1 cellular context compared by ENCODE assay signal in genomic region chr4:4248885-4249203, GRCh38.
TF ChIP-seq lines count a peak whose summit lies in the region.

No MANE protein-coding gene starts in this region.

TF ChIP-seq in HepG2, 621 proteins besides CTCF, POLR2A, EP300 and RAD21:
- TF ChIP-seq MBD4 (IDR thresholded peaks at IDR 0.05; ENCODE audit: borderline replicate concordance, low read length) (0 out of 2 replicates have a peak, but pooled peaks have one; percentile 7), ZXDC (CRISPR knock-in tag; IDR thresholded peaks at IDR 0.05) (0 out of 2 replicates have a peak, but pooled peaks have one; percentile 4), ZNF781 (CRISPR knock-in tag; IDR thresholded peaks at IDR 0.05; ENCODE audit: borderline replicate concordance, not compliant biosample characterization) (peak; percentile 10), ZNF350 (CRISPR knock-in tag; IDR thresholded peaks at IDR 0.05; ENCODE audit: borderline replicate concordance, low read depth) (no peak), PBX3 (CRISPR knock-in tag; IDR thresholded peaks at IDR 0.05; ENCODE audit: borderline replicate concordance) (no peak), USF2 (IDR thresholded peaks at IDR 0.05; ENCODE audit: low read depth, low read length) (no peak), USF2 (CRISPR knock-in tag; IDR thresholded peaks at IDR 0.05; ENCODE audit: borderline replicate concordance) (peak; percentile 52; the same call in 1 of the 2 replicates), ZMYM3 (CRISPR knock-in tag; IDR thresholded peaks at IDR 0.05) (peak; percentile 74; the same call in 1 of the 2 replicates), ZC3H4 (CRISPR knock-in tag; IDR thresholded peaks at IDR 0.05; ENCODE audit: borderline replicate concordance) (peak; percentile 37; the same call in 1 of the 2 replicates), NKX3-1 (CRISPR knock-in tag; IDR thresholded peaks at IDR 0.05) (0 out of 2 replicates have a peak, but pooled peaks have one; percentile 5), HMGA1 (CRISPR knock-in tag; conservative IDR thresholded peaks at IDR 0.05) (no peak), PITX1 (CRISPR knock-in tag; IDR thresholded peaks at IDR 0.05) (0 out of 2 replicates have a peak, but pooled peaks have one; percentile 7), MAX (IDR thresholded peaks at IDR 0.05) (peak; percentile 23; the same call in 1 of the 2 replicates), BHLHE40 (IDR thresholded peaks at IDR 0.05; ENCODE audit: low read length) (peak; percentile 65; the same call in 1 of the 2 replicates), ZNF280D (CRISPR knock-in tag; IDR thresholded peaks at IDR 0.05) (peak; percentile 31; the same call in 1 of the 2 replicates), ISL2 (CRISPR knock-in tag; IDR thresholded peaks at IDR 0.05) (no peak), ZSCAN31 (CRISPR knock-in tag; IDR thresholded peaks at IDR 0.05; ENCODE audit: low read depth) (no peak)
